Comparison of ENCODE assay signal across 12 cellular contexts in the genomic region with DNA sequence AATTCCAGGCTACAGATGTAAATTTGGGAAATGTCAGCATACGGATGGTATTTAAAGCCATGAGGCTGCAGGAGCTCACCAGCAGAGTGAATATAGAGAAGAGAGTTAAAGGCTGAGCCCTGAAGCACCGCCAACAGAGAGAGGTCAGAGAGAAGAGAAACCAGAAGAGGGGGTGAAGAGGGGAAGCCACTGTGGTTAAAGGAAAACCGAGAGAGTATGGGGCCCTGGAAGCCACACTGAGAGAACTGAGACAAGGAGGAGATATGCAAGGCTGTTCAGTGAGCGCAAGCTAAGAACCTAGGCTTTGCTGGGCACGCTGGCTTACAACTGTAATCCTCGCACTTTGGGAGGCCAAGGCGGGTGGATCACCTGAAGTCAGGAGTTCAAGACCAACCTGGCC. TPM values are rescaled to one million over a fixed set of nuclear protein-coding genes. Genes with fewer than 3 reads are reported as not detected.
DNase-seq lines count a peak whose midpoint lies in the region; ATAC-seq and TF ChIP-seq lines count a peak whose summit lies in the region.
"Had no signal": no experiment of that assay in that cellular context is flagged by ENCODE, and none has a peak within 500 bp of the region (broad histone marks: within the 10 kb centered on the region; RNA-seq: fewer than 3 reads in every experiment).

No MANE protein-coding gene starts in this region.

- H3K36me3 ChIP-seq in vagina (no peaks in the 10 kb centered on the region), prostate gland (no peaks in the 10 kb centered on the region)

- ATAC-seq in stimulated activated naive B cell treated with anti-CD40 and anti-IgM and Interleukin-4, amounts not matched to agents 10 μg/mL and 1 μg/mL and 100 μg/mL, for 72 hours (replicated peaks) = peak; percentile 98 to 99

- intact Hi-C loops in activated CD4-positive, alpha-beta T cell treated with anti-CD3 and anti-CD28 coated beads, Interleukin-2, amount 10 ng/mL, durations not matched to agents 24 days and 14 days (cut with micrococcal nuclease) = no loop called here
- intact Hi-C loops in vagina (cut with DNase I) = no loop called here
- intact Hi-C loops in prostate gland (cut with DNase I) = no loop called here

- peak; percentile 69 for DNase-seq in activated CD4-positive, alpha-beta T cell treated with anti-CD3 and anti-CD28 coated beads, Interleukin-2, amount 10 ng/mL, durations not matched to agents 24 days and 14 days
- DNase-seq in activated CD4-positive, alpha-beta T cell treated with anti-CD3 and anti-CD28 coated beads, Interleukin-2, amount 50 U/mL, for 4 hours = no peak
- peak; percentile 36 for DNase-seq in KG1 (lab: John Stamatoyannopoulos, UW)
- DNase-seq in UCSD-AML1 (lab: John Stamatoyannopoulos, UW; ENCODE audit: unreplicated experiment) = peak; percentile 40
- DNase-seq in stimulated activated naive B cell treated with anti-CD40 and anti-IgM and Interleukin-4, amounts not matched to agents 10 μg/mL and 1 μg/mL and 100 μg/mL, for 72 hours = peak; percentile 53
- DNase-seq in vagina (ENCODE audit: extremely low spot score in 2 of 2) = no peak
- DNase-seq in NCI-H187 treated with DMSO at 0.1 percent for 48 hours (lab: John Stamatoyannopoulos, UW) = no peak
- DNase-seq in prostate gland (ENCODE audit: low spot score) = no peak
- DNase-seq: activated CD8-positive, alpha-beta memory T cell treated with anti-CD3 and anti-CD28 coated beads for 24 hours; mesendoderm; occipital lobe; stimulated activated CD4-positive, alpha-beta T cell treated with anti-CD3 and anti-CD28 coated beads, Interleukin-12 subunit alpha, Interleukin-12 subunit beta, amount 100 ng/mL, for 4 hours had no signal

- no peaks in the 10 kb centered on the region for H3K9me3 ChIP-seq in vagina
- no peaks in the 10 kb centered on the region for H3K9me3 ChIP-seq in prostate gland

- 71% methylated on average over 7 of the region's 7 CpGs for WGBS in prostate gland

- no peaks in the 10 kb centered on the region for H3K36me3 Mint-ChIP-seq in activated CD4-positive, alpha-beta T cell treated with anti-CD3 and anti-CD28 coated beads, Interleukin-2, amount 10 ng/mL, durations not matched to agents 24 days and 14 days (ENCODE audit: low read depth)
- no peaks in the 10 kb centered on the region for H3K36me3 Mint-ChIP-seq in stimulated activated naive B cell treated with anti-CD40 and anti-IgM and Interleukin-4, amounts not matched to agents 10 μg/mL and 1 μg/mL and 100 μg/mL, for 72 hours

- peaks cover 13% of the 10 kb centered on the region for H3K27me3 Mint-ChIP-seq in activated CD4-positive, alpha-beta T cell treated with anti-CD3 and anti-CD28 coated beads, Interleukin-2, amount 10 ng/mL, durations not matched to agents 24 days and 14 days
- peaks cover 7% of the 10 kb centered on the region in 2 donors for H3K27me3 Mint-ChIP-seq in stimulated activated naive B cell treated with anti-CD40 and anti-IgM and Interleukin-4, amounts not matched to agents 10 μg/mL and 1 μg/mL and 100 μg/mL, for 72 hours

- no peak overlapping the region for H3K4me3 ChIP-seq in vagina
- H3K4me3 ChIP-seq in prostate gland = no peak overlapping the region

- H3K9me3 Mint-ChIP-seq in activated CD4-positive, alpha-beta T cell treated with anti-CD3 and anti-CD28 coated beads, Interleukin-2, amount 10 ng/mL, durations not matched to agents 24 days and 14 days = no peaks in the 10 kb centered on the region
- peaks cover 0 to 3% of the 10 kb centered on the region in 2 donors for H3K9me3 Mint-ChIP-seq in stimulated activated naive B cell treated with anti-CD40 and anti-IgM and Interleukin-4, amounts not matched to agents 10 μg/mL and 1 μg/mL and 100 μg/mL, for 72 hours

- no peaks in the 10 kb centered on the region for H3K27me3 ChIP-seq in vagina
- no peaks in the 10 kb centered on the region for H3K27me3 ChIP-seq in prostate gland (replicated peaks; ENCODE audit: insufficient read depth)

- H3K4me1 ChIP-seq in vagina (no peaks in the 10 kb centered on the region), prostate gland (replicated peaks) (no peaks in the 10 kb centered on the region)

- no peak overlapping the region for H3K27ac Mint-ChIP-seq in activated CD4-positive, alpha-beta T cell treated with anti-CD3 and anti-CD28 coated beads, Interleukin-2, amount 10 ng/mL, durations not matched to agents 24 days and 14 days
- no peak overlapping the region for H3K27ac Mint-ChIP-seq in stimulated activated naive B cell treated with anti-CD40 and anti-IgM and Interleukin-4, amounts not matched to agents 10 μg/mL and 1 μg/mL and 100 μg/mL, for 72 hours

- no peak overlapping the region for H3K4me3 Mint-ChIP-seq in activated CD4-positive, alpha-beta T cell treated with anti-CD3 and anti-CD28 coated beads, Interleukin-2, amount 10 ng/mL, durations not matched to agents 24 days and 14 days
- no peak overlapping the region for H3K4me3 Mint-ChIP-seq in stimulated activated naive B cell treated with anti-CD40 and anti-IgM and Interleukin-4, amounts not matched to agents 10 μg/mL and 1 μg/mL and 100 μg/mL, for 72 hours

- TF ChIP-seq CTCF in vagina (IDR thresholded peaks at IDR 0.05) = no peak
- no peak for TF ChIP-seq CTCF in prostate gland (IDR thresholded peaks at IDR 0.05)

- H3K27ac ChIP-seq in vagina (no peak overlapping the region), prostate gland (no peak overlapping the region)

- H3K4me1 Mint-ChIP-seq in activated CD4-positive, alpha-beta T cell treated with anti-CD3 and anti-CD28 coated beads, Interleukin-2, amount 10 ng/mL, durations not matched to agents 24 days and 14 days = peaks cover 5% of the 10 kb centered on the region
- peaks cover 3 to 15% of the 10 kb centered on the region in 2 donors for H3K4me1 Mint-ChIP-seq in stimulated activated naive B cell treated with anti-CD40 and anti-IgM and Interleukin-4, amounts not matched to agents 10 μg/mL and 1 μg/mL and 100 μg/mL, for 72 hours

- no peak for TF ChIP-seq POLR2A in vagina (IDR thresholded peaks at IDR 0.05)
- TF ChIP-seq POLR2A in prostate gland (IDR thresholded peaks at IDR 0.05) = no peak

RNA-seq across cellular contexts. Expression of a gene that starts 24.6 kb away (rescaled TPM):
- 67.9 and 69.4 TPM in 2 replicates for total RNA-seq in activated CD4-positive, alpha-beta T cell treated with anti-CD3 and anti-CD28 coated beads, Interleukin-2, amount 10 ng/mL, durations not matched to agents 24 days and 14 days
- total RNA-seq in vagina = 35.4 TPM
- total RNA-seq in prostate gland = 100 to 1,000 TPM; 124 to 125 TPM

Comparison
In these comparisons a context has a peak if more than half of its experiments do, and no peak if none do; other contexts are left out.
1. DNase-seq: peak in activated CD4-positive, alpha-beta T cell treated with anti-CD3 and anti-CD28 coated beads, Interleukin-2, amount 10 ng/mL, durations not matched to agents 24 days and 14 days (single experiment), KG1 (single experiment), UCSD-AML1 (single experiment) and stimulated activated naive B cell treated with anti-CD40 and anti-IgM and Interleukin-4, amounts not matched to agents 10 μg/mL and 1 μg/mL and 100 μg/mL, for 72 hours (single experiment); none in activated CD4-positive, alpha-beta T cell treated with anti-CD3 and anti-CD28 coated beads, Interleukin-2, amount 50 U/mL, for 4 hours (0 of 2), vagina (0 of 2), NCI-H187 treated with DMSO at 0.1 percent for 48 hours (single experiment) and prostate gland (single experiment).